ENCODE assay signal across 8 cellular contexts in the genomic region with DNA sequence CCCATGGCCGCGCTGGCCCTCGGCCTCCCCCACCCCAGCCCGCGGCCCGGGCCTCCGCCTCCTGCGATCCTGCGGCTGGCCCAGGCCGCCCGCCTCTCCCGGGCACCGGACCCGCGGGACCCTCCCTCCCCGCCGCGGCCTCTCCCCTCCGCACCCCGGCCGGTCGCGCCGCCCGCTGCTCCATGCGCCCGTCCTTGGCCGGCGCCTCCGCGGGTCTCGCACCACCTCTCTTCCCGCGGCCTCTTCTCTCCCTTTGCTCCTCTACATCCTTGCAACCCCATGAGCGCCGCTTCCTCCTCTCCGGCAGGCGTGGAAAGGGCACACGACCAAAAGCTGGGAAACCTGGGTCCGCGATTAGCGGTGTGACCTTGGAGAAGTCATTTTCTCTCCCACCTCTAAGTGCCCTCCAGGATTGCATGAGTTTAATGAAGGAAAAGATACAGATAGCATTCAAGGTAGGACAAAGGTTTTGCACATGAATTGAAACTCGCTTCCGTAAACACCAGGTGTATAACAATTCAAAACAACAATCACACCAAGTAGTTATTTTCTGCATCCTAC. TPM values are rescaled to one million over a fixed set of nuclear protein-coding genes. Genes with fewer than 3 reads are reported as not detected.
DNase-seq lines count a peak whose midpoint lies in the region; ATAC-seq and TF ChIP-seq lines count a peak whose summit lies in the region.

No MANE protein-coding gene starts in this region.

- H3K4me1 ChIP-seq in OCI-LY7 (ENCODE audit: insufficient read depth, low read length, poor library complexity, severe bottlenecking) (peaks cover 17% of the 10 kb centered on the region), adipocyte (ENCODE audit: control insufficient read depth, insufficient read depth, low read length) (peaks cover 3% of the 10 kb centered on the region)

- H3K36me3 ChIP-seq in OCI-LY7 (ENCODE audit: insufficient read depth, low read length), result 0 out of 2 replicates have a peak, but pooled peaks cover 4% of the 10 kb centered on the region
- H3K36me3 ChIP-seq in adipocyte (ENCODE audit: control insufficient read depth, insufficient read depth, low read length, severe bottlenecking), result peaks cover 5% of the 10 kb centered on the region

- H3K9me3 ChIP-seq in OCI-LY7 (ENCODE audit: low read length) (no peaks in the 10 kb centered on the region), adipocyte (ENCODE audit: control insufficient read depth, low read length) (no peaks in the 10 kb centered on the region)

- CTCF ChIA-PET in OCI-LY7 (lab: Charles Lee; ENCODE audit: unreplicated experiment), result interaction anchor here (0.6 kb wide), 1 partner anchor 758 kb away, joined by 3 read pairs; no protein-coding TSS in a partner anchor

- H3K4me2 ChIP-seq in OCI-LY7 (ENCODE audit: low read length), result peak overlapping the region; percentile 71

- peaks cover 0 to 4% (median 2%) of the 10 kb centered on the region in 7 donors for H3K9me3 Mint-ChIP-seq in CD14-positive monocyte
- peaks cover 4% of the 10 kb centered on the region for H3K9me3 Mint-ChIP-seq in progenitor cell of endocrine pancreas (ENCODE audit: low read depth)

- no peaks in the 10 kb centered on the region for H3K27me3 ChIP-seq in adipocyte (replicated peaks; ENCODE audit: control insufficient read depth, insufficient read depth, low read length)

- peaks cover 22% of the 10 kb centered on the region; the same call in 1 of the 2 replicates for H3K79me2 ChIP-seq in OCI-LY7 (ENCODE audit: insufficient read depth, low read depth, low read length)

- peak overlapping the region in 5 of 7 donors; percentile 64 to 80 (median 66) for H3K27ac Mint-ChIP-seq in CD14-positive monocyte
- H3K27ac Mint-ChIP-seq in progenitor cell of endocrine pancreas, result peak overlapping the region; percentile 95

- peak overlapping the region; percentile 70 for H3K4me3 ChIP-seq in OCI-LY7 (ENCODE audit: low read depth, low read length, poor library complexity, severe bottlenecking)
- peak overlapping the region; percentile 87 for H3K4me3 ChIP-seq in adipocyte (ENCODE audit: low read length)

- peak overlapping the region; percentile 78 for H3K9ac ChIP-seq in adipocyte (ENCODE audit: low read length)

- H2AFZ ChIP-seq in OCI-LY7 (ENCODE audit: low read length), result peak overlapping the region; percentile 82

- H3K9me2 ChIP-seq in OCI-LY7 (ENCODE audit: insufficient read depth, low read length), result no peaks in the 10 kb centered on the region

- BruUV-seq in OCI-LY7 (replicated peaks; lab: Mats Ljungman, UMichigan), result no TSS peak

- H3K27ac ChIP-seq in OCI-LY7 (ENCODE audit: low read depth, low read length, poor library complexity, severe bottlenecking), result peak overlapping the region; percentile 29

- peak overlapping the region; percentile 99 for H3K4me3 Mint-ChIP-seq in CD14-positive monocyte
- peak overlapping the region; percentile 92 for H3K4me3 Mint-ChIP-seq in progenitor cell of endocrine pancreas (ENCODE audit: low read depth)

- no peak for TF ChIP-seq CTCF in CD14-positive monocyte (IDR thresholded peaks at IDR 0.05)
- no peak for TF ChIP-seq CTCF in OCI-LY7 (conservative IDR thresholded peaks at IDR 0.05; ENCODE audit: low read length)
- TF ChIP-seq CTCF in progenitor cell of endocrine pancreas (IDR thresholded peaks at IDR 0.05; ENCODE audit: unreplicated experiment), result peak; percentile 18
- TF ChIP-seq CTCF in GM20000 (IDR thresholded peaks at IDR 0.05; ENCODE audit: extremely low read depth, missing control alignments), result no peak

- peaks cover 9% of the 10 kb centered on the region for H4K20me1 ChIP-seq in OCI-LY7 (ENCODE audit: insufficient read depth, low read length)

- POLR2A ChIA-PET in OCI-LY7 (lab: Charles Lee), result interaction anchor here (1.8 kb wide), 1 partner anchor 13 kb away, joined by 6 read pairs; no protein-coding TSS in a partner anchor

- H3K36me3 Mint-ChIP-seq in CD14-positive monocyte, result peaks cover 9 to 14% of the 10 kb centered on the region in 2 donors
- peaks cover 7% of the 10 kb centered on the region for H3K36me3 Mint-ChIP-seq in progenitor cell of endocrine pancreas (ENCODE audit: insufficient read depth)

- peaks cover 0 to 9% (median 8%) of the 10 kb centered on the region in 3 donors for H3K27me3 Mint-ChIP-seq in CD14-positive monocyte (ENCODE audit: low read depth in 3 of 3)
- H3K27me3 Mint-ChIP-seq in progenitor cell of endocrine pancreas, result no peaks in the 10 kb centered on the region

- intact Hi-C loops in CD14-positive monocyte (cut with micrococcal nuclease) (no loop called here), OCI-LY7 (cut with micrococcal nuclease; ENCODE audit: unreplicated experiment) (no loop called here), left ventricle myocardium superior (cut with micrococcal nuclease) (no loop called here)

- DNase-seq in CD14-positive monocyte (ENCODE audit: low spot score) (no peak), OCI-LY7 (ENCODE audit: low spot score) (peak; percentile 57), adipocyte (ENCODE audit: low read depth) (peak; percentile 71), left ventricle myocardium superior (no peak), progenitor cell of endocrine pancreas (ENCODE audit: low spot score, unreplicated experiment) (no peak), GM20000 (ENCODE audit: low spot score) (no peak)

- H3K4me1 Mint-ChIP-seq in CD14-positive monocyte (peaks cover 19% of the 10 kb centered on the region), progenitor cell of endocrine pancreas (ENCODE audit: low read depth) (peaks cover 9% of the 10 kb centered on the region)

- peak; percentile 28 for ATAC-seq in GM19372 (IDR thresholded peaks at IDR 0.05; ENCODE audit: low read depth, unreplicated experiment)
- peak; percentile 18 for ATAC-seq in HG03558 (IDR thresholded peaks at IDR 0.05; ENCODE audit: extremely low read depth, unreplicated experiment)
- ATAC-seq in left ventricle myocardium superior, result peak; percentile 67

RNA-seq across cellular contexts. Expression of a gene that starts 0.4 kb away (rescaled TPM):
- polyA plus RNA-seq in CD14-positive monocyte, result 10 to 100 TPM; 30.0 to 37.7 TPM
- total RNA-seq in OCI-LY7 (2014; rRNA removed; shearing (Covaris generic)), result 21.6 and 22.1 TPM in 2 replicates
- 26.8 and 31.7 TPM in 2 replicates for total RNA-seq in OCI-LY7 (2022)
- total RNA-seq in left ventricle myocardium superior, result 29.1 TPM
- total RNA-seq in progenitor cell of endocrine pancreas, result 78.8 and 79.3 TPM in 2 replicates

Comparison
In these comparisons a context has a peak if more than half of its experiments do, and no peak if none do; other contexts are left out.
1. DNase-seq: peak in OCI-LY7 (single experiment) and adipocyte (single experiment); none in CD14-positive monocyte (single experiment), left ventricle myocardium superior (single experiment), progenitor cell of endocrine pancreas (single experiment) and GM20000 (single experiment).
2. Peak in every context shown above with its lines, with median percentiles within 50 percentile points of each other: ATAC-seq.